ENCODE assay signal across 1 cellular context in genomic region chr9:105064248-105065118, GRCh38.
TF ChIP-seq lines count a peak whose summit lies in the region.

No MANE protein-coding gene starts in this region.

TF ChIP-seq in K562, 482 proteins besides CTCF, POLR2A, EP300 and RAD21 (continued from another document):
- TF ChIP-seq SREBF1 (IDR thresholded peaks at IDR 0.05; ENCODE audit: borderline replicate concordance, low read depth, low read length) (no peak), ZNF583 (CRISPR knock-in tag; IDR thresholded peaks at IDR 0.05) (0 out of 2 replicates have a peak, but pooled peaks have one; percentile 21), MYC (IDR thresholded peaks at IDR 0.05; ENCODE audit: low read depth, low read length) (no peak), MYC (CRISPR knock-in tag; IDR thresholded peaks at IDR 0.05; ENCODE audit: borderline replicate concordance, low read depth) (no peak), FOXO4 (CRISPR knock-in tag; IDR thresholded peaks at IDR 0.05) (peak; percentile 80; the same call in 1 of the 2 replicates), CBFA2T3 (IDR thresholded peaks at IDR 0.05) (peak; percentile 35), ARID1B (IDR thresholded peaks at IDR 0.05) (peak; percentile 11; the same call in 1 of the 2 replicates), NONO (IDR thresholded peaks at IDR 0.05; ENCODE audit: low read depth in 2 of 2, low read length in 1 of 2) (no peak), SRSF9 (IDR thresholded peaks at IDR 0.05; ENCODE audit: borderline replicate concordance, low read depth, low read length) (no peak), TEAD2 (tag; IDR thresholded peaks at IDR 0.05) (no peak), FOSL1 (tag; conservative IDR thresholded peaks at IDR 0.05) (no peak; the same call in 1 of the 2 replicates), MGA (IDR thresholded peaks at IDR 0.05) (peak; percentile 54), KLF6 (CRISPR knock-in tag; IDR thresholded peaks at IDR 0.05; ENCODE audit: borderline replicate concordance) (peak; percentile 63; the same call in 1 of the 2 replicates), GTF2A2 (tag; IDR thresholded peaks at IDR 0.05) (peak; percentile 70; the same call in 1 of the 2 replicates), SOX6 (IDR thresholded peaks at IDR 0.05) (no peak), E2F4 (CRISPR knock-in tag; IDR thresholded peaks at IDR 0.05; ENCODE audit: low read depth) (no peak), ZBTB9 (CRISPR knock-in tag; IDR thresholded peaks at IDR 0.05) (peak; percentile 85; the same call in 1 of the 2 replicates), ADNP (tag; IDR thresholded peaks at IDR 0.05) (no peak), NFATC3 (IDR thresholded peaks at IDR 0.05) (no peak), NFIC (IDR thresholded peaks at IDR 0.05) (peak; percentile 47), RREB1 (CRISPR knock-in tag; IDR thresholded peaks at IDR 0.05) (0 out of 2 replicates have a peak, but pooled peaks have one; percentile 44), ZKSCAN8 (CRISPR knock-in tag; IDR thresholded peaks at IDR 0.05) (peak; percentile 69; the same call in 1 of the 2 replicates)
- TF ChIP-seq, protein P1, sequence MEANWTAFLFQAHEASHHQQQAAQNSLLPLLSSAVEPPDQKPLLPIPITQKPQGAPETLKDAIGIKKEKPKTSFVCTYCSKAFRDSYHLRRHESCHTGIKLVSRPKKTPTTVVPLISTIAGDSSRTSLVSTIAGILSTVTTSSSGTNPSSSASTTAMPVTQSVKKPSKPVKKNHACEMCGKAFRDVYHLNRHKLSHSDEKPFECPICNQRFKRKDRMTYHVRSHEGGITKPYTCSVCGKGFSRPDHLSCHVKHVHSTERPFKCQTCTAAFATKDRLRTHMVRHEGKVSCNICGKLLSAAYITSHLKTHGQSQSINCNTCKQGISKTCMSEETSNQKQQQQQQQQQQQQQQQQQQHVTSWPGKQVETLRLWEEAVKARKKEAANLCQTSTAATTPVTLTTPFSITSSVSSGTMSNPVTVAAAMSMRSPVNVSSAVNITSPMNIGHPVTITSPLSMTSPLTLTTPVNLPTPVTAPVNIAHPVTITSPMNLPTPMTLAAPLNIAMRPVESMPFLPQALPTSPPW (CRISPR knock-in tag; IDR thresholded peaks at IDR 0.05): peak; percentile 31; the same call in 1 of the 2 replicates
- TF ChIP-seq, protein P2, sequence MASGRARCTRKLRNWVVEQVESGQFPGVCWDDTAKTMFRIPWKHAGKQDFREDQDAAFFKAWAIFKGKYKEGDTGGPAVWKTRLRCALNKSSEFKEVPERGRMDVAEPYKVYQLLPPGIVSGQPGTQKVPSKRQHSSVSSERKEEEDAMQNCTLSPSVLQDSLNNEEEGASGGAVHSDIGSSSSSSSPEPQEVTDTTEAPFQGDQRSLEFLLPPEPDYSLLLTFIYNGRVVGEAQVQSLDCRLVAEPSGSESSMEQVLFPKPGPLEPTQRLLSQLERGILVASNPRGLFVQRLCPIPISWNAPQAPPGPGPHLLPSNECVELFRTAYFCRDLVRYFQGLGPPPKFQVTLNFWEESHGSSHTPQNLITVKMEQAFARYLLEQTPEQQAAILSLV (tag; IDR thresholded peaks at IDR 0.05): peak; percentile 59
- TF ChIP-seq, protein P3, sequence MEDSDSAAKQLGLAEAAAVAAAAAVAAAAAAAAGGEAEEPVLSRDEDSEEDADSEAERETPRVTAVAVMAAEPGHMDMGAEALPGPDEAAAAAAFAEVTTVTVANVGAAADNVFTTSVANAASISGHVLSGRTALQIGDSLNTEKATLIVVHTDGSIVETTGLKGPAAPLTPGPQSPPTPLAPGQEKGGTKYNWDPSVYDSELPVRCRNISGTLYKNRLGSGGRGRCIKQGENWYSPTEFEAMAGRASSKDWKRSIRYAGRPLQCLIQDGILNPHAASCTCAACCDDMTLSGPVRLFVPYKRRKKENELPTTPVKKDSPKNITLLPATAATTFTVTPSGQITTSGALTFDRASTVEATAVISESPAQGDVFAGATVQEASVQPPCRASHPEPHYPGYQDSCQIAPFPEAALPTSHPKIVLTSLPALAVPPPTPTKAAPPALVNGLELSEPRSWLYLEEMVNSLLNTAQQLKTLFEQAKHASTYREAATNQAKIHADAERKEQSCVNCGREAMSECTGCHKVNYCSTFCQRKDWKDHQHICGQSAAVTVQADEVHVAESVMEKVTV (CRISPR knock-in tag; IDR thresholded peaks at IDR 0.05): no peak
